In genomic region chr12:90999946-91000345, GRCh38 we compare ENCODE assay signal across 1 cellular context.
TF ChIP-seq lines count a peak whose summit lies in the region.

No MANE protein-coding gene starts in this region.

TF ChIP-seq in IMR-90, 13 proteins besides CTCF, POLR2A, EP300 and RAD21:
- TF ChIP-seq NFE2L2 (IDR thresholded peaks at IDR 0.05; ENCODE audit: low read depth, low read length) (no peak), CHD1 (IDR thresholded peaks at IDR 0.05; ENCODE audit: low read depth, low read length) (no peak), SMC3 (IDR thresholded peaks at IDR 0.05; ENCODE audit: low read depth, low read length) (no peak), BHLHE40 (IDR thresholded peaks at IDR 0.05; ENCODE audit: low read depth, low read length) (no peak), FOS (IDR thresholded peaks at IDR 0.05; ENCODE audit: low read depth, low read length) (no peak), MAZ (IDR thresholded peaks at IDR 0.05; ENCODE audit: borderline replicate concordance, low read depth, low read length) (no peak), ELK1 (IDR thresholded peaks at IDR 0.05; ENCODE audit: borderline replicate concordance, low read depth, low read length) (no peak), USF2 (IDR thresholded peaks at IDR 0.05; ENCODE audit: low read depth, low read length) (no peak), MXI1 (IDR thresholded peaks at IDR 0.05; ENCODE audit: borderline replicate concordance, low read depth, low read length) (no peak), CEBPB (IDR thresholded peaks at IDR 0.05; ENCODE audit: low read depth, low read length) (no peak), MAFK (IDR thresholded peaks at IDR 0.05; ENCODE audit: low read depth, low read length) (no peak), RFX5 (IDR thresholded peaks at IDR 0.05; ENCODE audit: low read depth, low read length) (no peak), RCOR1 (IDR thresholded peaks at IDR 0.05; ENCODE audit: insufficient replicate concordance, low read length) (no peak)
